In the genomic region with DNA sequence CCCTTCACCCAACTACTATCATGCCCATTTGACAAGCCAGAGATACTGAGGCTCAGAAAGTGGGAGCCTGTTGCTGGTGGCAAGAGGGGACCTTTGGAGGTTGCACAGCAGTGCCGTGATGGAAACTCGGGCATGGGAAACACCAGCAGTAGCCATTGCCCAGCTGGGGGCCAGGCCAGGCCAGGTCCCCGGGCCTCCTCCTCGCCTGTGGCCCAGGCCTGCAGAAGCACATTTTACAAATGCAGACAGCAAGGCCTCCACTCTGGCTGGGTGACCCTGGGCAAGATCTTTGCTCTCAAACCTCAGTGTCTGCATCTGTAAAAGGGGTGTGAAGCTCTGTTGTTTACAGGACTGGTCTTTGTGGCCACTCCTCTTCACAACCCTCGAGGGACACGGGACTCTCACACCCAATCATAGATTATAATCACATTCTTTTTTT, we compare ENCODE assay signal across 25 cellular contexts.
"Had no signal": no experiment of that assay in that cellular context is flagged by ENCODE, and none has a peak within 500 bp of the region (broad histone marks: within the 10 kb centered on the region; RNA-seq: fewer than 3 reads in every experiment).

No MANE protein-coding gene starts in this region.

- H3K27me3 Mint-ChIP-seq: activated naive CD4-positive, alpha-beta T cell treated with anti-CD3 and anti-CD28 coated beads, Interleukin-2, amount 50 U/mL, for 24 hours; central memory CD8-positive, alpha-beta T cell had no signal

- ATAC-seq: PC-3, WTC11 had no signal

- H3K4me3 Mint-ChIP-seq: activated CD4-positive, alpha-beta memory T cell treated with anti-CD3 and anti-CD28 coated beads for 36 hours; activated naive CD4-positive, alpha-beta T cell treated with anti-CD3 and anti-CD28 coated beads, Interleukin-2, amount 50 U/mL, for 24 hours; brain; central memory CD8-positive, alpha-beta T cell; T-helper 1 cell treated with Interleukin-12 subunit alpha and Interleukin-12 subunit beta and Interleukin-4 antibody, amounts not matched to agents 30 μg/mL and 1 μg/mL, for 36 hours; WTC11 had no signal

- H3K36me3 Mint-ChIP-seq: activated CD4-positive, alpha-beta memory T cell treated with anti-CD3 and anti-CD28 coated beads for 36 hours; activated naive CD4-positive, alpha-beta T cell treated with anti-CD3 and anti-CD28 coated beads, Interleukin-2, amount 50 U/mL, for 24 hours; brain; WTC11 had no signal

- H3K9me3 Mint-ChIP-seq: activated naive CD4-positive, alpha-beta T cell treated with anti-CD3 and anti-CD28 coated beads, Interleukin-2, amount 50 U/mL, for 24 hours; brain; central memory CD8-positive, alpha-beta T cell; T-helper 1 cell treated with Interleukin-12 subunit alpha and Interleukin-12 subunit beta and Interleukin-4 antibody, amounts not matched to agents 30 μg/mL and 1 μg/mL, for 36 hours; WTC11 had no signal

- DNase-seq: activated CD4-positive, alpha-beta memory T cell treated with anti-CD3 and anti-CD28 coated beads for 36 hours; activated CD4-positive, alpha-beta T cell treated with anti-CD3 and anti-CD28 coated beads for 48 hours; activated CD4-positive, CD25-positive, alpha-beta regulatory T cell treated with anti-CD3 and anti-CD28 coated beads, Interleukin-2, amount 50 U/mL, for 72 hours; activated CD8-positive, alpha-beta memory T cell treated with anti-CD3 and anti-CD28 coated beads for 24 hours; activated gamma-delta T cell treated with Interleukin-2 at 50 U/mL for 16 hours; activated T-cell treated with anti-CD3 and anti-CD28 coated beads, Interleukin-2, amount 50 U/mL, for 48 hours; amygdala; MM.1S; NCI-H1105; NCI-H1436; NCI-H1694 treated with DMSO at 0.1 percent for 48 hours; NCI-H2081; NCI-H446; NCI-H524; PC-3; SHP77 had no signal

- H3K9me3 ChIP-seq: SJSA1 had no signal

- H3K27ac ChIP-seq: SJSA1 had no signal

- H3K27ac Mint-ChIP-seq: activated CD4-positive, alpha-beta memory T cell treated with anti-CD3 and anti-CD28 coated beads for 36 hours; activated naive CD4-positive, alpha-beta T cell treated with anti-CD3 and anti-CD28 coated beads, Interleukin-2, amount 50 U/mL, for 24 hours; activated T-helper 2 cell treated with anti-CD3 and anti-CD28 coated beads, Interferon-gamma antibody, Interleukin-2, Interleukin-4, amounts not matched to agents 10 μg/mL and 5 μg/mL and 100 μg/mL, durations not matched to agents 14 hours and 24 hours and 36 hours; WTC11 had no signal

- H3K4me3 ChIP-seq: SJSA1 had no signal

- H3K27me3 ChIP-seq: SJSA1 had no signal

- FAIRE-seq: astrocyte, RCC 7860 had no signal
